16 cellular contexts compared by ENCODE assay signal in the genomic region with DNA sequence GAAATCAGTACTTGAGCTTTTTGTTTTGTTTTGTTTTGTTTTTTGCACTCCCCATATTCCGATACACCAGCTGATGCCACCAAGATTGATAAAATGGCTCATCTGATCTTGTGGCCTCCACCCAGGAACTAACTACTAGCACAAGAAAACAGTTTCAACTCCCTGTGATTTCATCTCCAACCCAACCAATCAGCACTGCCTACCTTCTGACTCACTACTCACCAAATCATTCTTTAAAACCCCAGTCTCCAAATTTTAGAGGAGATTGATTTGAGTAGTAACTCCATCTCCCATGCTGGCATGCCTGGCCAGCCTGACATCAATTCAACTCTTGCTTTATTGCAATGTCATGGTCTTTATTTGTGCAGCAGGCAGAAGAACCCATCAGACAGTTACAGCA. TPM values are rescaled to one million over a fixed set of nuclear protein-coding genes. Genes with fewer than 3 reads are reported as not detected.
A peak's percentile ranks its signal among the peaks of the same experiment; 100 is the strongest.
DNase-seq lines count a peak whose midpoint lies in the region; ATAC-seq and TF ChIP-seq lines count a peak whose summit lies in the region.
"Had no signal": no experiment of that assay in that cellular context is flagged by ENCODE, and none has a peak within 500 bp of the region (broad histone marks: within the 10 kb centered on the region; RNA-seq: fewer than 3 reads in every experiment).

No MANE protein-coding gene starts in this region.

- intact Hi-C loops in mucosa of descending colon (cut with DNase I, micrococcal nuclease), result no loop called here

- H3K36me3 Mint-ChIP-seq in activated T-cell treated with anti-CD3 and anti-CD28 coated beads, Interleukin-2, amount 50 U/mL, for 24 hours (ENCODE audit: low read depth), result peaks cover 12% of the 10 kb centered on the region
- peaks cover 46% of the 10 kb centered on the region for H3K36me3 Mint-ChIP-seq in activated CD8-positive, alpha-beta T cell treated with anti-CD3 and anti-CD28 coated beads, Interleukin-2, amount 10 ng/mL, durations not matched to agents 7 days and 5 days (ENCODE audit: low read depth)
- H3K36me3 Mint-ChIP-seq in endothelial cell (ENCODE audit: low read depth, unreplicated experiment), result peaks cover 64% of the 10 kb centered on the region

- no peak for TF ChIP-seq CTCF in endothelial cell (IDR thresholded peaks at IDR 0.05; ENCODE audit: unreplicated experiment)
- no peak for TF ChIP-seq CTCF in mucosa of descending colon (IDR thresholded peaks at IDR 0.05)

- H3K9me3 ChIP-seq in mucosa of descending colon, result peaks cover 6% of the 10 kb centered on the region

- CTCF ChIA-PET in activated CD8-positive, alpha-beta T cell treated with anti-CD3 and anti-CD28 coated beads, Interleukin-2, amount 10 ng/mL, durations not matched to agents 7 days and 5 days (lab: Charles Lee), result interaction anchor here (1.0 to 12.9 kb wide), 8 partner anchors 11 to 232 kb away, joined by 3 to 337 read pairs (median 6); no protein-coding TSS in a partner anchor

- H3K4me1 Mint-ChIP-seq in activated T-cell treated with anti-CD3 and anti-CD28 coated beads, Interleukin-2, amount 50 U/mL, for 24 hours (ENCODE audit: low read depth), result peaks cover 18% of the 10 kb centered on the region
- H3K4me1 Mint-ChIP-seq in activated CD8-positive, alpha-beta T cell treated with anti-CD3 and anti-CD28 coated beads, Interleukin-2, amount 10 ng/mL, durations not matched to agents 7 days and 5 days (ENCODE audit: low read depth), result peaks cover 18% of the 10 kb centered on the region
- H3K4me1 Mint-ChIP-seq in endothelial cell (ENCODE audit: unreplicated experiment), result no peaks in the 10 kb centered on the region
- peaks cover 42% of the 10 kb centered on the region for H3K4me1 Mint-ChIP-seq in stimulated activated naive CD8-positive, alpha-beta T cell treated with anti-CD3 and anti-CD28 coated beads, Interleukin-15, amount 100 ng/mL, for 72 hours
- H3K4me1 Mint-ChIP-seq: B cell, GM23338 had no signal

- peaks cover 23% of the 10 kb centered on the region for H3K9me3 Mint-ChIP-seq in activated T-cell treated with anti-CD3 and anti-CD28 coated beads, Interleukin-2, amount 50 U/mL, for 24 hours
- H3K9me3 Mint-ChIP-seq in activated CD8-positive, alpha-beta T cell treated with anti-CD3 and anti-CD28 coated beads, Interleukin-2, amount 10 ng/mL, durations not matched to agents 7 days and 5 days (ENCODE audit: insufficient read depth), result peaks cover 33% of the 10 kb centered on the region
- H3K9me3 Mint-ChIP-seq in endothelial cell (ENCODE audit: unreplicated experiment), result peaks cover 34% of the 10 kb centered on the region
- peaks cover 25 to 49% of the 10 kb centered on the region in 2 donors for H3K9me3 Mint-ChIP-seq in stimulated activated naive CD8-positive, alpha-beta T cell treated with anti-CD3 and anti-CD28 coated beads, Interleukin-15, amount 100 ng/mL, for 72 hours

- H3K4me3 Mint-ChIP-seq in activated T-cell treated with anti-CD3 and anti-CD28 coated beads, Interleukin-2, amount 50 U/mL, for 24 hours, result no peak overlapping the region
- no peak overlapping the region for H3K4me3 Mint-ChIP-seq in activated CD8-positive, alpha-beta T cell treated with anti-CD3 and anti-CD28 coated beads, Interleukin-2, amount 10 ng/mL, durations not matched to agents 7 days and 5 days
- peak overlapping the region; percentile 33 for H3K4me3 Mint-ChIP-seq in endothelial cell (ENCODE audit: unreplicated experiment)
- peak overlapping the region in 1 of 2 donors; percentile 27 for H3K4me3 Mint-ChIP-seq in stimulated activated naive CD8-positive, alpha-beta T cell treated with anti-CD3 and anti-CD28 coated beads, Interleukin-15, amount 100 ng/mL, for 72 hours
- H3K4me3 Mint-ChIP-seq: B cell; CD8-positive, alpha-beta T cell; GM23338 had no signal

- ATAC-seq in activated CD8-positive, alpha-beta T cell treated with anti-CD3 and anti-CD28 coated beads, Interleukin-2, amount 10 ng/mL, durations not matched to agents 7 days and 5 days, result no peak
- ATAC-seq in stimulated activated naive CD8-positive, alpha-beta T cell treated with anti-CD3 and anti-CD28 coated beads, Interleukin-15, amount 100 ng/mL, for 72 hours, result peak; percentile 76
- ATAC-seq in HG02884 (IDR thresholded peaks at IDR 0.05; ENCODE audit: unreplicated experiment) (no peak), mucosa of descending colon (no peak)
- ATAC-seq: CD8-positive, alpha-beta T cell; GM23338 had no signal

- DNase-seq in activated T-cell treated with anti-CD3 and anti-CD28 coated beads, Interleukin-2, amount 50 U/mL, for 24 hours, result no peak
- DNase-seq in activated T-cell treated with anti-CD3 and anti-CD28 coated beads, Interleukin-2, amount 50 U/mL, for 48 hours, result no peak
- DNase-seq in activated CD8-positive, alpha-beta T cell treated with anti-CD3 and anti-CD28 coated beads, Interleukin-2, amount 10 ng/mL, durations not matched to agents 7 days and 5 days, result no peak
- DNase-seq in endothelial cell (ENCODE audit: low spot score) (no peak), mucosa of descending colon (no peak)
- DNase-seq in stimulated activated naive CD8-positive, alpha-beta T cell treated with anti-CD3 and anti-CD28 coated beads, Interleukin-15, amount 100 ng/mL, for 72 hours, result no peak
- DNase-seq: Calu3; CD8-positive, alpha-beta T cell; DMS79 treated with DMSO at 0.1 percent for 48 hours; GF-D8; HCEC 1CT had no signal

- no peaks in the 10 kb centered on the region for H3K36me3 ChIP-seq in mucosa of descending colon (ENCODE audit: low read depth)

- peak overlapping the region; percentile 84 for H3K27ac Mint-ChIP-seq in activated T-cell treated with anti-CD3 and anti-CD28 coated beads, Interleukin-2, amount 50 U/mL, for 24 hours
- H3K27ac Mint-ChIP-seq in activated CD8-positive, alpha-beta T cell treated with anti-CD3 and anti-CD28 coated beads, Interleukin-2, amount 10 ng/mL, durations not matched to agents 7 days and 5 days, result peak overlapping the region; percentile 13
- H3K27ac Mint-ChIP-seq in endothelial cell (ENCODE audit: unreplicated experiment), result no peak overlapping the region
- H3K27ac Mint-ChIP-seq in stimulated activated naive CD8-positive, alpha-beta T cell treated with anti-CD3 and anti-CD28 coated beads, Interleukin-15, amount 100 ng/mL, for 72 hours, result peak overlapping the region in 1 of 2 donors; percentile 77
- H3K27ac Mint-ChIP-seq: B cell; CD8-positive, alpha-beta T cell; GM23338 had no signal

- H3K4me3 ChIP-seq in mucosa of descending colon, result no peak overlapping the region
- H3K4me3 ChIP-seq: BLaER1 treated with 17β-estradiol and CSF1 and Interleukin-3, amounts not matched to agents 10 nM and 100 nM; GM23338 had no signal

- peaks cover 3% of the 10 kb centered on the region for H3K4me1 ChIP-seq in mucosa of descending colon (ENCODE audit: low read depth)

- H3K27me3 Mint-ChIP-seq in activated T-cell treated with anti-CD3 and anti-CD28 coated beads, Interleukin-2, amount 50 U/mL, for 24 hours, result no peaks in the 10 kb centered on the region
- no peaks in the 10 kb centered on the region for H3K27me3 Mint-ChIP-seq in activated CD8-positive, alpha-beta T cell treated with anti-CD3 and anti-CD28 coated beads, Interleukin-2, amount 10 ng/mL, durations not matched to agents 7 days and 5 days (ENCODE audit: low read depth)
- no peaks in the 10 kb centered on the region for H3K27me3 Mint-ChIP-seq in endothelial cell (ENCODE audit: unreplicated experiment)
- no peaks in the 10 kb centered on the region for H3K27me3 Mint-ChIP-seq in stimulated activated naive CD8-positive, alpha-beta T cell treated with anti-CD3 and anti-CD28 coated beads, Interleukin-15, amount 100 ng/mL, for 72 hours

- POLR2A ChIA-PET in activated CD8-positive, alpha-beta T cell treated with anti-CD3 and anti-CD28 coated beads, Interleukin-2, amount 10 ng/mL, durations not matched to agents 7 days and 5 days (lab: Charles Lee), result no interaction called here

RNA-seq across cellular contexts. Expression of gene CRTAM, which starts 16.1 kb away (rescaled TPM):
- 1 to 10 TPM; 8.0 TPM for total RNA-seq in activated CD8-positive, alpha-beta T cell treated with anti-CD3 and anti-CD28 coated beads, Interleukin-2, amount 10 ng/mL, durations not matched to agents 7 days and 5 days
- total RNA-seq in endothelial cell (ENCODE audit: unreplicated experiment), result not detected
- total RNA-seq in mucosa of descending colon, result under 1 TPM; 0.26 to 0.87 (median 0.38) TPM
- total RNA-seq: A172, B cell, Calu3, GM23338 had no signal
